In genomic region chr6:37819177-37819801, GRCh38 we compare ENCODE assay signal across 8 cellular contexts. TPM values are rescaled to one million over a fixed set of nuclear protein-coding genes. Genes with fewer than 3 reads are reported as not detected.
DNase-seq lines count a peak whose midpoint lies in the region; ATAC-seq and TF ChIP-seq lines count a peak whose summit lies in the region.

ZFAND3 (plus strand) TSS chr6:37819727; CDS start chr6:37819946, 219 bp downstream.

- peak within 1 kb of the TSS; percentile 99 for H3K4me3 Mint-ChIP-seq in activated CD4-positive, alpha-beta T cell treated with anti-CD3 and anti-CD28 coated beads, Interleukin-2, amount 10 ng/mL, durations not matched to agents 24 days and 14 days

- H3K9ac ChIP-seq in colonic mucosa (ENCODE audit: low read depth in 2 of 2, low read length in 2 of 2), result peak within 1 kb of the TSS; percentile 75 to 93

- POLR2A ChIA-PET in BJ (lab: Charles Lee), result interaction anchor here (0.6 to 1.0 kb wide), 2 partner anchors 28 to 358 kb away, joined by 4 to 15 read pairs; no protein-coding TSS in a partner anchor

- H3K27ac ChIP-seq in colonic mucosa (peak within 1 kb of the TSS; percentile 92), layer of hippocampus (ENCODE audit: low read depth, low read length) (peak within 1 kb of the TSS; percentile 99)

- TF ChIP-seq CTCF in BJ (IDR thresholded peaks at IDR 0.05; ENCODE audit: insufficient read depth, low read depth, low read length) (no peak), colonic mucosa (IDR thresholded peaks at IDR 0.05) (no peak)

- H3K27ac Mint-ChIP-seq in activated CD4-positive, alpha-beta T cell treated with anti-CD3 and anti-CD28 coated beads, Interleukin-2, amount 10 ng/mL, durations not matched to agents 24 days and 14 days, result peak within 1 kb of the TSS; percentile 97

- peaks cover 5% of the 10 kb centered on the region for H3K27me3 Mint-ChIP-seq in activated CD4-positive, alpha-beta T cell treated with anti-CD3 and anti-CD28 coated beads, Interleukin-2, amount 10 ng/mL, durations not matched to agents 24 days and 14 days

- H3K36me3 Mint-ChIP-seq in activated CD4-positive, alpha-beta T cell treated with anti-CD3 and anti-CD28 coated beads, Interleukin-2, amount 10 ng/mL, durations not matched to agents 24 days and 14 days (ENCODE audit: low read depth), result peaks cover 6% of the 10 kb centered on the region

- H3K9me3 ChIP-seq in colonic mucosa, result no peaks in the 10 kb centered on the region

- H3K9me3 Mint-ChIP-seq in activated CD4-positive, alpha-beta T cell treated with anti-CD3 and anti-CD28 coated beads, Interleukin-2, amount 10 ng/mL, durations not matched to agents 24 days and 14 days, result no peaks in the 10 kb centered on the region

- H3K36me3 ChIP-seq in BJ (ENCODE audit: control insufficient read depth, insufficient read depth, low read length), result no peaks in the 10 kb centered on the region
- no peaks in the 10 kb centered on the region for H3K36me3 ChIP-seq in colonic mucosa

- CTCF ChIA-PET in BJ (lab: Yijun Ruan, JAX), result interaction anchor here (0.9 to 1.4 kb wide), 2 partner anchors 12 to 17 kb away, joined by 3 read pairs; no protein-coding TSS in a partner anchor

- peaks cover 4% of the 10 kb centered on the region for H3K4me1 ChIP-seq in colonic mucosa

- H3K4me1 Mint-ChIP-seq in activated CD4-positive, alpha-beta T cell treated with anti-CD3 and anti-CD28 coated beads, Interleukin-2, amount 10 ng/mL, durations not matched to agents 24 days and 14 days, result peaks cover 31% of the 10 kb centered on the region

- DNase-seq in BJ (ENCODE audit: low read depth), result peak; percentile 49
- peak; percentile 87 to 97 for DNase-seq in NCI-H526 (lab: John Stamatoyannopoulos, UW)
- DNase-seq in activated CD4-positive, alpha-beta T cell treated with anti-CD3 and anti-CD28 coated beads, Interleukin-2, amount 10 ng/mL, durations not matched to agents 24 days and 14 days, result peak; percentile 98
- DNase-seq in colonic mucosa, result peak; percentile 97
- peak; percentile 80 to 91 (median 84) for DNase-seq in stimulated activated CD4-positive, alpha-beta T cell treated with anti-CD3 and anti-CD28 coated beads, Interleukin-1b, Interleukin-23, amount 100 ng/mL, for 24 hours (ENCODE audit: low read depth in 4 of 4, low spot score in 1 of 4)

- peak; percentile 83 for ATAC-seq in GM19328 (IDR thresholded peaks at IDR 0.05; ENCODE audit: unreplicated experiment)
- peak; percentile 47 for ATAC-seq in HG03469 (IDR thresholded peaks at IDR 0.05; ENCODE audit: unreplicated experiment)

- intact Hi-C loops in activated CD4-positive, alpha-beta T cell treated with anti-CD3 and anti-CD28 coated beads, Interleukin-2, amount 10 ng/mL, durations not matched to agents 24 days and 14 days (cut with micrococcal nuclease), result loop anchor here (1.0 to 5.0 kb wide), 3 partner anchors 28 to 387 kb away; partner anchors contain the start of gene CMTR1
- intact Hi-C loops in colonic mucosa (cut with DNase I), result no loop called here

- peak within 1 kb of the TSS; percentile 88 for H3K4me3 ChIP-seq in BJ (ENCODE audit: low read depth, low read length)
- H3K4me3 ChIP-seq in colonic mucosa, result peak within 1 kb of the TSS; percentile 65

- H3K27me3 ChIP-seq in BJ (ENCODE audit: control insufficient read depth, insufficient read depth, low read length) (0 out of 2 replicates have a peak, but pooled peaks cover 2% of the 10 kb centered on the region), colonic mucosa (no peaks in the 10 kb centered on the region), layer of hippocampus (ENCODE audit: control insufficient read depth, insufficient read depth, low read length) (no peaks in the 10 kb centered on the region)

RNA-seq across cellular contexts. Expression of gene ZFAND3, which starts in this region (rescaled TPM):
- polyA plus RNA-seq in BJ (2011; rRNA removed), result 15.5 and 21.8 TPM in 2 replicates
- 31.2 and 42.8 TPM in 2 replicates for polyA minus RNA-seq in BJ (2011; rRNA and poly(A)+ RNA removed)
- total RNA-seq in activated CD4-positive, alpha-beta T cell treated with anti-CD3 and anti-CD28 coated beads, Interleukin-2, amount 10 ng/mL, durations not matched to agents 24 days and 14 days, result 31.5 and 39.6 TPM in 2 replicates
- total RNA-seq in colonic mucosa, result 10 to 100 TPM; 42.0 to 96.8 TPM

Comparison
In these comparisons a context has a peak if more than half of its experiments do, and no peak if none do; other contexts are left out.
1. Peak in every context shown above with its lines: DNase-seq, ATAC-seq, H3K4me3 ChIP-seq and H3K27ac ChIP-seq.